In the genomic region with DNA sequence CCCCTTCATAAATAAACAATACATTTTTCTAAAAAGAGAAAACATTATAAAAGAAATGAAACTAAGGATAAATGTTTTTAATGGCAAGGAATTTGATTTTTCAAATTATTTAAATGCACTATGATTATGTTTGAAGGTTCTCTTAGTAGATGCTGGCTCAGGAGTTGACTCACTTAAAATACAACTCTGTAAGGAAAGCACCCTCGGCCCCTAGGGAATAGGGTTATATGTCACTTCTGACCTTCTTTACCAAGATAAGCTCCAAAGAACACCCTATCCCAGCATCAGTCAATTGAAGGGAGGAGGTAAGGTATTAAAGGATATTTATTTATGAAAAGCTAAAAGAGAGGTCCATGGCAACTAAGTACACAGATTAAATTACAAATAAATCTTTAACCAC, we compare ENCODE assay signal across 24 cellular contexts.
DNase-seq lines count a peak whose midpoint lies in the region; ATAC-seq and TF ChIP-seq lines count a peak whose summit lies in the region.
"Had no signal": no experiment of that assay in that cellular context is flagged by ENCODE, and none has a peak within 500 bp of the region (broad histone marks: within the 10 kb centered on the region; RNA-seq: fewer than 3 reads in every experiment).

No MANE protein-coding gene starts in this region.

- H3K27ac ChIP-seq in WERI-Rb-1 = no peak overlapping the region
- H3K27ac ChIP-seq: GM23248, SJCRH30 had no signal

- TF ChIP-seq POLR2A in NB4 (IDR thresholded peaks at IDR 0.05; ENCODE audit: extremely low read depth, insufficient read length) = no peak

- no peaks in the 10 kb centered on the region for H3K36me3 Mint-ChIP-seq in stimulated activated naive B cell treated with anti-CD40 and anti-IgM and Interleukin-4, amounts not matched to agents 10 μg/mL and 1 μg/mL and 100 μg/mL, for 72 hours

- no peak overlapping the region for H3K4me3 Mint-ChIP-seq in stimulated activated naive B cell treated with anti-CD40 and anti-IgM and Interleukin-4, amounts not matched to agents 10 μg/mL and 1 μg/mL and 100 μg/mL, for 72 hours
- H3K4me3 Mint-ChIP-seq: T-helper 17 cell had no signal

- no peaks in the 10 kb centered on the region for H3K9me3 ChIP-seq in WERI-Rb-1 (ENCODE audit: severe bottlenecking)
- H3K9me3 ChIP-seq: SJCRH30 had no signal

- TF ChIP-seq CTCF in NB4 (IDR thresholded peaks at IDR 0.05; ENCODE audit: low read depth, low read length) (no peak), WERI-Rb-1 (IDR thresholded peaks at IDR 0.05; ENCODE audit: low read depth, low read length) (no peak)

- no peak overlapping the region for H3K4me3 ChIP-seq in NB4 (ENCODE audit: low read depth, low read length)
- H3K4me3 ChIP-seq in WERI-Rb-1 (ENCODE audit: low read depth, low read length) = no peak overlapping the region
- H3K4me3 ChIP-seq: GM23248, SJCRH30 had no signal

- peaks cover 22 to 36% of the 10 kb centered on the region in 2 donors for H3K27me3 Mint-ChIP-seq in stimulated activated naive B cell treated with anti-CD40 and anti-IgM and Interleukin-4, amounts not matched to agents 10 μg/mL and 1 μg/mL and 100 μg/mL, for 72 hours

- H3K9me3 Mint-ChIP-seq in stimulated activated naive B cell treated with anti-CD40 and anti-IgM and Interleukin-4, amounts not matched to agents 10 μg/mL and 1 μg/mL and 100 μg/mL, for 72 hours = no peaks in the 10 kb centered on the region

- H3K4me1 Mint-ChIP-seq in stimulated activated naive B cell treated with anti-CD40 and anti-IgM and Interleukin-4, amounts not matched to agents 10 μg/mL and 1 μg/mL and 100 μg/mL, for 72 hours = no peaks in the 10 kb centered on the region
- H3K4me1 Mint-ChIP-seq: T-helper 17 cell had no signal

- ATAC-seq in GM18868 (IDR thresholded peaks at IDR 0.05; ENCODE audit: unreplicated experiment) (peak; percentile 76), GM21529 (IDR thresholded peaks at IDR 0.05; ENCODE audit: unreplicated experiment) (peak; percentile 62), GM19452 (IDR thresholded peaks at IDR 0.05; ENCODE audit: unreplicated experiment) (no peak)
- peak; percentile 54 to 81 for ATAC-seq in stimulated activated naive B cell treated with anti-CD40 and anti-IgM and Interleukin-4, amounts not matched to agents 10 μg/mL and 1 μg/mL and 100 μg/mL, for 72 hours (replicated peaks)
- ATAC-seq: PC-3, SK-N-SH treated with all-trans-retinoic acid at 6 μM for 48 hours, T-helper 17 cell had no signal

- no peaks in the 10 kb centered on the region for H3K27me3 ChIP-seq in WERI-Rb-1 (ENCODE audit: insufficient read depth, low read depth, severe bottlenecking)
- H3K27me3 ChIP-seq: SJCRH30 had no signal

- DNase-seq in NB4 (ENCODE audit: low read depth) (peak; percentile 55), NCI-H1048 (lab: John Stamatoyannopoulos, UW) (no peak), WERI-Rb-1 (no peak)
- no peak for DNase-seq in stimulated activated naive B cell treated with anti-CD40 and anti-IgM and Interleukin-4, amounts not matched to agents 10 μg/mL and 1 μg/mL and 100 μg/mL, for 72 hours
- DNase-seq: Calu3; DMS79 treated with DMSO at 0.1 percent for 48 hours; GM23248; H7; KBM-7; MM.1S; NCI-H1092 treated with DMSO at 0.1 percent for 48 hours; NCI-H1436 treated with DMSO at 0.1 percent for 48 hours; NCI-H187 treated with DMSO at 0.1 percent for 48 hours; NCI-H2107; NCI-H748 treated with DMSO at 0.1 percent for 48 hours; NK-92 treated with Interleukin-12 subunit alpha and Interleukin-12 subunit beta, amount 100 ng/mL, for 24 hours; PC-3; SJCRH30; T-helper 17 cell; T1000 had no signal

- H3K27ac Mint-ChIP-seq in stimulated activated naive B cell treated with anti-CD40 and anti-IgM and Interleukin-4, amounts not matched to agents 10 μg/mL and 1 μg/mL and 100 μg/mL, for 72 hours = no peak overlapping the region
- H3K27ac Mint-ChIP-seq: T-helper 17 cell had no signal

- no peaks in the 10 kb centered on the region for H3K36me3 ChIP-seq in WERI-Rb-1
- H3K36me3 ChIP-seq: SJCRH30 had no signal
